29 cellular contexts compared by ENCODE assay signal in genomic region chr14:81582420-81582819, GRCh38.
"Had no signal": no experiment of that assay in that cellular context is flagged by ENCODE, and none has a peak within 500 bp of the region (broad histone marks: within the 10 kb centered on the region; RNA-seq: fewer than 3 reads in every experiment).

No MANE protein-coding gene starts in this region.

- ATAC-seq: activated CD8-positive, alpha-beta T cell treated with anti-CD3 and anti-CD28 coated beads for 36 hours; activated naive CD4-positive, alpha-beta T cell treated with anti-CD3 and anti-CD28 coated beads, Interleukin-2, amount 50 U/mL, for 72 hours; activated T-cell treated with anti-CD3 and anti-CD28 coated beads, Interleukin-2, amount 50 U/mL, for 4 hours; activated T-helper 17 cell treated with anti-CD3 and anti-CD28 coated beads, Interleukin-2, amount 50 U/mL, for 72 hours; effector memory CD8-positive, alpha-beta T cell; left cardiac atrium; left ventricle myocardium superior; natural killer cell; psoas muscle; stimulated activated naive B cell treated with anti-CD40 and anti-IgM and Interleukin-4, amounts not matched to agents 10 μg/mL and 1 μg/mL and 100 μg/mL, for 72 hours; upper lobe of right lung had no signal

- DNase-seq: activated B cell treated with CpG ODN at 0.5 μM for 24 hours; activated CD4-positive, alpha-beta T cell treated with anti-CD3 and anti-CD28 coated beads, Interleukin-2, amount 50 U/mL, for 1 hour; activated CD8-positive, alpha-beta T cell treated with anti-CD3 and anti-CD28 coated beads for 36 hours; activated naive CD4-positive, alpha-beta T cell; activated T-cell treated with anti-CD3 and anti-CD28 coated beads, Interleukin-2, amount 50 U/mL, for 4 hours; anterior cingulate cortex; cortex of kidney; effector memory CD8-positive, alpha-beta T cell; foreskin melanocyte; islet precursor cell; left cardiac atrium; left ventricle myocardium superior; natural killer cell; occipital lobe; psoas muscle; stimulated activated CD4-positive, alpha-beta T cell treated with anti-CD3 and anti-CD28 coated beads, Interleukin-1b, Interleukin-23, amount 100 ng/mL, for 48 hours; stimulated activated naive B cell treated with anti-CD40 and anti-IgM and Interleukin-4, amounts not matched to agents 10 μg/mL and 1 μg/mL and 100 μg/mL, for 72 hours; T-helper 1 cell; tibial artery; upper lobe of right lung had no signal

- H3K27me3 ChIP-seq: cardiac muscle cell, neural progenitor cell, suprapubic skin, tibial artery, upper lobe of right lung had no signal

- H3K79me2 ChIP-seq: parathyroid adenoma had no signal

- H3K27ac Mint-ChIP-seq: activated B cell treated with CpG ODN at 0.5 μM for 24 hours; activated CD8-positive, alpha-beta T cell treated with anti-CD3 and anti-CD28 coated beads for 36 hours; activated T-helper 17 cell treated with anti-CD3 and anti-CD28 coated beads, Interleukin-2, amount 50 U/mL, for 72 hours; effector memory CD8-positive, alpha-beta T cell; memory B cell; natural killer cell; neural progenitor cell; stimulated activated naive B cell treated with anti-CD40 and anti-IgM and Interleukin-4, amounts not matched to agents 10 μg/mL and 1 μg/mL and 100 μg/mL, for 72 hours; T-helper 2 cell treated with Interferon-gamma antibody and Interleukin-4, amounts not matched to agents 5 μg/mL and 100 μg/mL, for 36 hours had no signal

- H3K4me1 Mint-ChIP-seq: activated B cell treated with CpG ODN at 0.5 μM for 24 hours; activated T-helper 17 cell treated with anti-CD3 and anti-CD28 coated beads, Interleukin-2, amount 50 U/mL, for 72 hours; memory B cell; natural killer cell; stimulated activated naive B cell treated with anti-CD40 and anti-IgM and Interleukin-4, amounts not matched to agents 10 μg/mL and 1 μg/mL and 100 μg/mL, for 72 hours had no signal

- H3K4me1 ChIP-seq: neural progenitor cell, parathyroid adenoma, psoas muscle, suprapubic skin, upper lobe of right lung had no signal

- H3K4me3 Mint-ChIP-seq: activated B cell treated with CpG ODN at 0.5 μM for 24 hours; activated CD8-positive, alpha-beta T cell treated with anti-CD3 and anti-CD28 coated beads for 36 hours; activated T-cell treated with anti-CD3 and anti-CD28 coated beads, Interleukin-2, amount 50 U/mL, for 4 hours; activated T-helper 17 cell treated with anti-CD3 and anti-CD28 coated beads, Interleukin-2, amount 50 U/mL, for 72 hours; effector memory CD8-positive, alpha-beta T cell; memory B cell; natural killer cell; neural progenitor cell; stimulated activated naive B cell treated with anti-CD40 and anti-IgM and Interleukin-4, amounts not matched to agents 10 μg/mL and 1 μg/mL and 100 μg/mL, for 72 hours; T-helper 2 cell treated with Interferon-gamma antibody and Interleukin-4, amounts not matched to agents 5 μg/mL and 100 μg/mL, for 36 hours had no signal

- H3K9me3 Mint-ChIP-seq: natural killer cell, neural progenitor cell had no signal

- H3K9ac ChIP-seq: neural progenitor cell, parathyroid adenoma had no signal

- H3K4me2 ChIP-seq: neural progenitor cell, smooth muscle cell had no signal

- H3K27ac ChIP-seq: cardiac muscle cell, neural progenitor cell, parathyroid adenoma, psoas muscle, suprapubic skin, tibial artery, upper lobe of right lung had no signal

- H3K4me3 ChIP-seq: cardiac muscle cell, neural progenitor cell, psoas muscle, smooth muscle cell, suprapubic skin, tibial artery, upper lobe of right lung had no signal

- H3K9me3 ChIP-seq: psoas muscle, suprapubic skin, tibial artery, upper lobe of right lung had no signal

- H2AFZ ChIP-seq: neural progenitor cell, parathyroid adenoma had no signal

- H3K36me3 Mint-ChIP-seq: natural killer cell; stimulated activated naive B cell treated with anti-CD40 and anti-IgM and Interleukin-4, amounts not matched to agents 10 μg/mL and 1 μg/mL and 100 μg/mL, for 72 hours had no signal

- H3K36me3 ChIP-seq: cardiac muscle cell, neural progenitor cell, suprapubic skin, tibial artery, upper lobe of right lung had no signal
